Comparison of ENCODE assay signal across 15 cellular contexts in the genomic region with DNA sequence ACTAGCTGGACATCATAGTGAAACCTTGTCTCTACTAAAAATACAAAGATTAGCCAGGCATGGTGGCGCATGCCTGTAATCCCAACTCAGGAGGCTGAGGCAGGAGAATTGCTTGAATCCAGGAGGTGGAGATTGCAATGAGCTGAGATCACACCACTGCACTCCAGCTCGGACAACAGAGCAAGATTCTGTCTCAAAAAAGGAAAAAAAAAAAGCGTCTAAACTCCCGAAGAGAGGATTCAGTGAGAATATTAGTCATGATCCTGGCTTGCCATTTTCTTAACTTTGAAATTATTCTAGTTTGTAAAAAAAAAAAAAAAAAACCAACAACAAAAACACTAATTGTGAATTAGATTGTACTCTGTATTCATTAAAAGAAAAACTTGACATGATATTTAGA.
A peak's percentile ranks its signal among the peaks of the same experiment; 100 is the strongest.
DNase-seq lines count a peak whose midpoint lies in the region; ATAC-seq, FAIRE-seq and TF ChIP-seq lines count a peak whose summit lies in the region.
"Had no signal": no experiment of that assay in that cellular context is flagged by ENCODE, and none has a peak within 500 bp of the region (broad histone marks: within the 10 kb centered on the region; RNA-seq: fewer than 3 reads in every experiment).

No MANE protein-coding gene starts in this region.

- H3K4me3 Mint-ChIP-seq in HFFc6, result 0 out of 2 replicates have a peak overlapping the region, but pooled peaks have one; percentile 20
- H3K4me3 Mint-ChIP-seq in GM23338, result no peak overlapping the region
- H3K4me3 Mint-ChIP-seq: CD14-positive monocyte; CD8-positive, alpha-beta T cell had no signal

- no peaks in the 10 kb centered on the region for H3K27me3 ChIP-seq in brain microvascular endothelial cell (replicated peaks)
- no peaks in the 10 kb centered on the region for H3K27me3 ChIP-seq in GM23338 (ENCODE audit: insufficient read depth)

- peak; percentile 55 for FAIRE-seq in frontal cortex (lab: Jason Lieb, UNC)
- FAIRE-seq: A549, D721Med, GM12878, GM18507 had no signal

- H3K36me3 ChIP-seq in brain microvascular endothelial cell (replicated peaks), result no peaks in the 10 kb centered on the region
- no peaks in the 10 kb centered on the region for H3K36me3 ChIP-seq in GM23338 (ENCODE audit: insufficient read depth)

- peaks cover 99% of the 10 kb centered on the region for H3K79me2 ChIP-seq in GM23338 (replicated peaks; ENCODE audit: insufficient read depth)

- TF ChIP-seq CTCF in HFFc6 (IDR thresholded peaks at IDR 0.05) (no peak), brain microvascular endothelial cell (IDR thresholded peaks at IDR 0.05; ENCODE audit: low read depth, low read length, missing control alignments) (no peak), GM23338 (conservative IDR thresholded peaks at IDR 0.05; ENCODE audit: low read depth in 2 of 2) (no peak)

- H3K27ac Mint-ChIP-seq in HFFc6 (peak overlapping the region; percentile 36; the same call in 1 of the 2 replicates), GM23338 (no peak overlapping the region)
- H3K27ac Mint-ChIP-seq: CD14-positive monocyte; CD8-positive, alpha-beta T cell had no signal

- peak; percentile 40 for DNase-seq in HFFc6
- peak; percentile 32 for DNase-seq in brain microvascular endothelial cell
- DNase-seq in frontal cortex (ENCODE audit: low spot score in 2 of 2), result no peak
- no peak for DNase-seq in GM23338 (ENCODE audit: low spot score)
- no peak for DNase-seq in pons (ENCODE audit: low spot score)
- no peak for DNase-seq in DMS153 (lab: John Stamatoyannopoulos, UW)
- DNase-seq: CD8-positive, alpha-beta T cell; COR-L47; DND-41; H7 had no signal

- H3K9me2 ChIP-seq in GM23338 (ENCODE audit: insufficient read depth), result no peaks in the 10 kb centered on the region; the same call in 1 of the 2 replicates

- no peak overlapping the region for H3K27ac ChIP-seq in brain microvascular endothelial cell
- no peak overlapping the region for H3K27ac ChIP-seq in GM23338 (ENCODE audit: low read depth)
- H3K27ac ChIP-seq: A549 had no signal

- H3K4me1 Mint-ChIP-seq in HFFc6 (ENCODE audit: low read depth) (peaks cover 51% of the 10 kb centered on the region), GM23338 (peaks cover 47% of the 10 kb centered on the region)

- in situ Hi-C loops in brain microvascular endothelial cell (cut with HindIII; ENCODE audit: low pct_ligation_motif_present, low sequenced_read_pairs), result no loop called here

- H3K4me2 ChIP-seq in GM23338, result no peak overlapping the region
- H3K4me2 ChIP-seq: A549 had no signal

- H3K36me3 Mint-ChIP-seq in HFFc6 (ENCODE audit: low read depth) (0 out of 2 replicates have a peak, but pooled peaks cover 3% of the 10 kb centered on the region), GM23338 (ENCODE audit: low read depth) (peaks cover 22% of the 10 kb centered on the region)
- H3K36me3 Mint-ChIP-seq: CD14-positive monocyte; CD8-positive, alpha-beta T cell had no signal

- 0 out of 2 replicates have a peak, but pooled peaks cover 4% of the 10 kb centered on the region for H4K20me1 ChIP-seq in GM23338 (replicated peaks; ENCODE audit: insufficient read depth)

- no peak for ATAC-seq in GM23338
- ATAC-seq: A549; CD8-positive, alpha-beta T cell; GM12878 had no signal

- H3F3A ChIP-seq in GM23338 (replicated peaks; ENCODE audit: low read depth), result no peaks in the 10 kb centered on the region

- H3K9me3 Mint-ChIP-seq in HFFc6, result no peaks in the 10 kb centered on the region
- peaks cover 3% of the 10 kb centered on the region; the same call in 2 of the 3 replicates for H3K9me3 Mint-ChIP-seq in GM23338

- H3K4me3 ChIP-seq in brain microvascular endothelial cell (ENCODE audit: low read depth, low read length) (no peak overlapping the region), GM23338 (no peak overlapping the region)
- H3K4me3 ChIP-seq: A549, GM12878 had no signal

- H3K27me3 Mint-ChIP-seq in HFFc6 (ENCODE audit: insufficient read depth) (no peaks in the 10 kb centered on the region; the same call in 1 of the 2 replicates), GM23338 (ENCODE audit: insufficient read depth, low read depth, poor library complexity) (peaks cover 9% of the 10 kb centered on the region)

- no peak overlapping the region for H2AFZ ChIP-seq in GM23338

- H3K4me1 ChIP-seq in GM23338 (ENCODE audit: insufficient read depth), result peaks cover 34% of the 10 kb centered on the region
- H3K4me1 ChIP-seq: A549 had no signal

TF ChIP-seq in GM23338, 12 proteins besides CTCF, POLR2A, EP300 and RAD21 (continues in another document):
- no peak for TF ChIP-seq JUNB (IDR thresholded peaks at IDR 0.05; ENCODE audit: unreplicated experiment)
- TF ChIP-seq EZH2phosphoT487 (IDR thresholded peaks at IDR 0.05; ENCODE audit: unreplicated experiment), result no peak
- TF ChIP-seq, protein P1, sequence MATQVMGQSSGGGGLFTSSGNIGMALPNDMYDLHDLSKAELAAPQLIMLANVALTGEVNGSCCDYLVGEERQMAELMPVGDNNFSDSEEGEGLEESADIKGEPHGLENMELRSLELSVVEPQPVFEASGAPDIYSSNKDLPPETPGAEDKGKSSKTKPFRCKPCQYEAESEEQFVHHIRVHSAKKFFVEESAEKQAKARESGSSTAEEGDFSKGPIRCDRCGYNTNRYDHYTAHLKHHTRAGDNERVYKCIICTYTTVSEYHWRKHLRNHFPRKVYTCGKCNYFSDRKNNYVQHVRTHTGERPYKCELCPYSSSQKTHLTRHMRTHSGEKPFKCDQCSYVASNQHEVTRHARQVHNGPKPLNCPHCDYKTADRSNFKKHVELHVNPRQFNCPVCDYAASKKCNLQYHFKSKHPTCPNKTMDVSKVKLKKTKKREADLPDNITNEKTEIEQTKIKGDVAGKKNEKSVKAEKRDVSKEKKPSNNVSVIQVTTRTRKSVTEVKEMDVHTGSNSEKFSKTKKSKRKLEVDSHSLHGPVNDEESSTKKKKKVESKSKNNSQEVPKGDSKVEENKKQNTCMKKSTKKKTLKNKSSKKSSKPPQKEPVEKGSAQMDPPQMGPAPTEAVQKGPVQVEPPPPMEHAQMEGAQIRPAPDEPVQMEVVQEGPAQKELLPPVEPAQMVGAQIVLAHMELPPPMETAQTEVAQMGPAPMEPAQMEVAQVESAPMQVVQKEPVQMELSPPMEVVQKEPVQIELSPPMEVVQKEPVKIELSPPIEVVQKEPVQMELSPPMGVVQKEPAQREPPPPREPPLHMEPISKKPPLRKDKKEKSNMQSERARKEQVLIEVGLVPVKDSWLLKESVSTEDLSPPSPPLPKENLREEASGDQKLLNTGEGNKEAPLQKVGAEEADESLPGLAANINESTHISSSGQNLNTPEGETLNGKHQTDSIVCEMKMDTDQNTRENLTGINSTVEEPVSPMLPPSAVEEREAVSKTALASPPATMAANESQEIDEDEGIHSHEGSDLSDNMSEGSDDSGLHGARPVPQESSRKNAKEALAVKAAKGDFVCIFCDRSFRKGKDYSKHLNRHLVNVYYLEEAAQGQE (IDR thresholded peaks at IDR 0.05; ENCODE audit: unreplicated experiment), result no peak
- TF ChIP-seq, protein P2, sequence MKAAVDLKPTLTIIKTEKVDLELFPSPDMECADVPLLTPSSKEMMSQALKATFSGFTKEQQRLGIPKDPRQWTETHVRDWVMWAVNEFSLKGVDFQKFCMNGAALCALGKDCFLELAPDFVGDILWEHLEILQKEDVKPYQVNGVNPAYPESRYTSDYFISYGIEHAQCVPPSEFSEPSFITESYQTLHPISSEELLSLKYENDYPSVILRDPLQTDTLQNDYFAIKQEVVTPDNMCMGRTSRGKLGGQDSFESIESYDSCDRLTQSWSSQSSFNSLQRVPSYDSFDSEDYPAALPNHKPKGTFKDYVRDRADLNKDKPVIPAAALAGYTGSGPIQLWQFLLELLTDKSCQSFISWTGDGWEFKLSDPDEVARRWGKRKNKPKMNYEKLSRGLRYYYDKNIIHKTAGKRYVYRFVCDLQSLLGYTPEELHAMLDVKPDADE (IDR thresholded peaks at IDR 0.05), result no peak
- no peak for TF ChIP-seq STAT1 (IDR thresholded peaks at IDR 0.05; ENCODE audit: unreplicated experiment)

Comparison
In these comparisons a context has a peak if more than half of its experiments do, and no peak if none do; other contexts are left out.
1. DNase-seq: peak in HFFc6 (single experiment) and brain microvascular endothelial cell (single experiment); none in frontal cortex (0 of 2), GM23338 (single experiment), pons (single experiment) and DMS153 (single experiment).